10 cellular contexts compared by ENCODE assay signal in the genomic region with DNA sequence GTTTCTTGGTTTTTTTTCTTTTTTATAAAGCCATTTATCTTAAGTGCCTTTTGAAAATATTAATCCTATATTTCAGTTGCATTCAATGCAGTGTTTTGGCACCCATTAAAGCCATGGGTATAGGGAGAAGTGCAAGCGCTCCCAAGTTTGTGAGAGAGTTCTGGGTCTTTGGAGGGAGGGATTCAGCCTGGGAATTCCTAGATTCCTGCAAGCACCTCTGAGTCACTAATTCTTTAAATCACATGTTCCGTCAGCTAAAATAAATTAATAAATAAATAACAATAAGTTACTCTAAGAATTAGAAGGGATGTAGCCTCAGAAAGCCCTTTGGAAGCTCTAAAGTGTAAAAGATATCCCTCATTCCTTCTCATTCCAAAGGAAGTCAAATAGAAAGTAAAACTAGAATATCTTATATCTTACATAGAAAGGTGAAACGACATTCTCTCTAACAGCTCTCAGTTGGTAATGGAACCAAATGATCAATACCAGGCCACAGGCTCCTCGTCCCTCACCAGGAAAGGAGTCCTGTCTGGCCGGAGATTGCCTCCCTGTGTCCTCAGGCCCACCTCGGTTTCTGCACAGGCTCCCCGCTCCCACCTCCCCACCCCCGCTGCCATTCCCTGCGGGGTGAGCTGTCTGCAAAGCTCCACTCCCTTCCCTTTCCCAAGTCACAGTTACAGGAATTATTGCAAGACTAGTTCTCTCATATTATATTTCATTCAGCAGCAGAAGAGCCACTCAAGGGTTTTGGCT.
DNase-seq lines count a peak whose midpoint lies in the region; ATAC-seq, FAIRE-seq and TF ChIP-seq lines count a peak whose summit lies in the region.
"Had no signal": no experiment of that assay in that cellular context is flagged by ENCODE, and none has a peak within 500 bp of the region (broad histone marks: within the 10 kb centered on the region; RNA-seq: fewer than 3 reads in every experiment).

No MANE protein-coding gene starts in this region.

- H3K36me3 ChIP-seq in HEK293 (ENCODE audit: control insufficient read depth in 2 of 2, insufficient read depth in 1 of 2, low read length in 2 of 2) (no peaks in the 10 kb centered on the region), breast epithelium (no peaks in the 10 kb centered on the region), kidney (ENCODE audit: control insufficient read depth in 1 of 2, insufficient read depth in 2 of 2, low read length in 2 of 2) (no peaks in the 10 kb centered on the region)
- H3K36me3 ChIP-seq: neutrophil had no signal

- DNase-seq in breast epithelium (ENCODE audit: low spot score in 2 of 2) (no peak), kidney (peak; percentile 77), posterior cingulate gyrus (no peak), amniotic stem cell (lab: John Stamatoyannopoulos, UW) (no peak), NCI-H2107 (lab: John Stamatoyannopoulos, UW) (no peak)
- DNase-seq: activated gamma-delta T cell had no signal

- H3K4me1 ChIP-seq in HEK293 (ENCODE audit: control insufficient read depth, insufficient read depth, low read length) (0 out of 2 replicates have a peak, but pooled peaks cover 4% of the 10 kb centered on the region), breast epithelium (no peaks in the 10 kb centered on the region), kidney (ENCODE audit: control insufficient read depth in 1 of 2, insufficient read depth in 1 of 2, low read depth in 1 of 2, low read length in 2 of 2) (peaks cover 5% of the 10 kb centered on the region in 2 donors)

- peak overlapping the region; percentile 18 to 69 for H3K9ac ChIP-seq in kidney (ENCODE audit: low read length in 2 of 2)

- CTCF ChIA-PET in HEK293 (lab: Yijun Ruan, JAX) = interaction anchor here (0.6 to 1.0 kb wide), 5 partner anchors 7 to 796 kb away, joined by 3 read pairs; no protein-coding TSS in a partner anchor

- no peak for TF ChIP-seq CTCF in HEK293 (tag by site-specific recombination; IDR thresholded peaks at IDR 0.05)
- TF ChIP-seq CTCF in breast epithelium (IDR thresholded peaks at IDR 0.05) = no peak
- no peak for TF ChIP-seq CTCF in kidney (IDR thresholded peaks at IDR 0.05; ENCODE audit: borderline replicate concordance, extremely low read depth, insufficient read depth)

- H3K27ac ChIP-seq in HEK293 (ENCODE audit: extremely low read depth, low read depth, low read length) (no peak overlapping the region), breast epithelium (peak overlapping the region in 1 of 2 donors; percentile 64), kidney (ENCODE audit: low read depth in 2 of 2, low read length in 2 of 2) (peak overlapping the region; percentile 68 to 69), skin epidermis (peak overlapping the region in 17 of 21 experiments; percentile 1 to 81 (median 51))
- H3K27ac ChIP-seq: neutrophil had no signal

- H3K9me3 ChIP-seq in HEK293 (ENCODE audit: control insufficient read depth, insufficient read depth, low read depth, low read length) (no peaks in the 10 kb centered on the region), breast epithelium (no peaks in the 10 kb centered on the region), kidney (ENCODE audit: control insufficient read depth in 1 of 2, low read length in 2 of 2) (no peaks in the 10 kb centered on the region)
- H3K9me3 ChIP-seq: neutrophil had no signal

- intact Hi-C loops in breast epithelium (cut with DNase I; ENCODE audit: low total_unique reads) (no loop called here), kidney (cut with DNase I) (no loop called here), posterior cingulate gyrus (cut with DNase I) (no loop called here)

- TF ChIP-seq POLR2A in breast epithelium (IDR thresholded peaks at IDR 0.05) = no peak

- no peak for FAIRE-seq in kidney (lab: Jason Lieb, UNC)

- no peaks in the 10 kb centered on the region for H3K27me3 ChIP-seq in breast epithelium

- POLR2A ChIA-PET in HEK293 (lab: Yijun Ruan, JAX) = interaction anchor here (0.6 kb wide), 1 partner anchor 121 kb away, joined by 3 read pairs; no protein-coding TSS in a partner anchor

- H3K4me3 ChIP-seq in HEK293 (ENCODE audit: low read depth, low read length) (peak overlapping the region; percentile 26), breast epithelium (peak overlapping the region; percentile 26 to 67 (median 43)), kidney (ENCODE audit: low read length in 2 of 2) (peak overlapping the region; percentile 66 to 72), skin epidermis (peak overlapping the region in 3 of 7 experiments; percentile 20 to 37 (median 21))

- ATAC-seq in HG02678 (IDR thresholded peaks at IDR 0.05; ENCODE audit: unreplicated experiment) = no peak

TF ChIP-seq in HEK293, 187 proteins besides CTCF, POLR2A, EP300 and RAD21:
- peak; percentile 32; the same call in 1 of the 2 replicates for TF ChIP-seq ZFHX2 (tag by site-specific recombination; conservative IDR thresholded peaks at IDR 0.05)
- peak; percentile 43; the same call in 1 of the 2 replicates for TF ChIP-seq PRDM1 (tag by site-specific recombination; IDR thresholded peaks at IDR 0.05)
- TF ChIP-seq TRIM28 (IDR thresholded peaks at IDR 0.05; ENCODE audit: borderline replicate concordance, low read length) = peak; percentile 56; the same call in 1 of the 2 replicates
- TF ChIP-seq, protein P1, sequence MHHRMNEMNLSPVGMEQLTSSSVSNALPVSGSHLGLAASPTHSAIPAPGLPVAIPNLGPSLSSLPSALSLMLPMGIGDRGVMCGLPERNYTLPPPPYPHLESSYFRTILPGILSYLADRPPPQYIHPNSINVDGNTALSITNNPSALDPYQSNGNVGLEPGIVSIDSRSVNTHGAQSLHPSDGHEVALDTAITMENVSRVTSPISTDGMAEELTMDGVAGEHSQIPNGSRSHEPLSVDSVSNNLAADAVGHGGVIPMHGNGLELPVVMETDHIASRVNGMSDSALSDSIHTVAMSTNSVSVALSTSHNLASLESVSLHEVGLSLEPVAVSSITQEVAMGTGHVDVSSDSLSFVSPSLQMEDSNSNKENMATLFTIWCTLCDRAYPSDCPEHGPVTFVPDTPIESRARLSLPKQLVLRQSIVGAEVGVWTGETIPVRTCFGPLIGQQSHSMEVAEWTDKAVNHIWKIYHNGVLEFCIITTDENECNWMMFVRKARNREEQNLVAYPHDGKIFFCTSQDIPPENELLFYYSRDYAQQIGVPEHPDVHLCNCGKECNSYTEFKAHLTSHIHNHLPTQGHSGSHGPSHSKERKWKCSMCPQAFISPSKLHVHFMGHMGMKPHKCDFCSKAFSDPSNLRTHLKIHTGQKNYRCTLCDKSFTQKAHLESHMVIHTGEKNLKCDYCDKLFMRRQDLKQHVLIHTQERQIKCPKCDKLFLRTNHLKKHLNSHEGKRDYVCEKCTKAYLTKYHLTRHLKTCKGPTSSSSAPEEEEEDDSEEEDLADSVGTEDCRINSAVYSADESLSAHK (tag by site-specific recombination; IDR thresholded peaks at IDR 0.05) = no peak
- peak; percentile 63; the same call in 1 of the 2 replicates for TF ChIP-seq ZIC2 (tag by site-specific recombination; IDR thresholded peaks at IDR 0.05)
